In genomic region chr4:154549894-154550790, GRCh38 we compare ENCODE assay signal across 1 cellular context.
A peak's percentile ranks its signal among the peaks of the same experiment; 100 is the strongest.
TF ChIP-seq lines count a peak whose summit lies in the region.

Gene PLRG1 (minus strand): TSS chr4:154550400. CDS start chr4:154550308, 92 bp downstream.

TF ChIP-seq in HEK293, 187 proteins besides CTCF, POLR2A, EP300 and RAD21 (continued from another document and continues in another):
- no peak for TF ChIP-seq ZBTB49 (tag by site-specific recombination; IDR thresholded peaks at IDR 0.05; ENCODE audit: low read depth)
- no peak for TF ChIP-seq ZNF513 (tag by site-specific recombination; IDR thresholded peaks at IDR 0.05)
- no peak for TF ChIP-seq ZNF350 (tag by site-specific recombination; IDR thresholded peaks at IDR 0.05)
- no peak for TF ChIP-seq ZNF19 (tag by site-specific recombination; IDR thresholded peaks at IDR 0.05; ENCODE audit: low read depth)
- TF ChIP-seq ZNF692 (tag by site-specific recombination; IDR thresholded peaks at IDR 0.05): no peak
- TF ChIP-seq ZNF768 (tag by site-specific recombination; IDR thresholded peaks at IDR 0.05): no peak
- no peak for TF ChIP-seq ZNF169 (tag by site-specific recombination; IDR thresholded peaks at IDR 0.05)
- TF ChIP-seq ZNF514 (tag by site-specific recombination; IDR thresholded peaks at IDR 0.05): no peak
- no peak for TF ChIP-seq ZNF555 (tag by site-specific recombination; conservative IDR thresholded peaks at IDR 0.05)
- no peak for TF ChIP-seq ZNF624 (tag by site-specific recombination; IDR thresholded peaks at IDR 0.05)
- no peak for TF ChIP-seq ZNF274 (IDR thresholded peaks at IDR 0.05; ENCODE audit: low read length)
- no peak for TF ChIP-seq ZNF274 (tag by site-specific recombination; IDR thresholded peaks at IDR 0.05; ENCODE audit: borderline replicate concordance)
- TF ChIP-seq ZNF404 (tag by site-specific recombination; IDR thresholded peaks at IDR 0.05): no peak
- no peak for TF ChIP-seq PRDM4 (tag by site-specific recombination; IDR thresholded peaks at IDR 0.05)
- no peak for TF ChIP-seq ZNF530 (tag by site-specific recombination; IDR thresholded peaks at IDR 0.05; ENCODE audit: low read depth)
- no peak for TF ChIP-seq ZBTB44 (tag by site-specific recombination; IDR thresholded peaks at IDR 0.05)
- TF ChIP-seq ZSCAN5A (tag by site-specific recombination; IDR thresholded peaks at IDR 0.05): no peak
- no peak for TF ChIP-seq MZF1 (tag by site-specific recombination; IDR thresholded peaks at IDR 0.05; ENCODE audit: borderline replicate concordance)
- TF ChIP-seq ZBTB1 (tag by site-specific recombination; IDR thresholded peaks at IDR 0.05): no peak
- peak; percentile 12; the same call in 1 of the 2 replicates for TF ChIP-seq TRIM28 (IDR thresholded peaks at IDR 0.05; ENCODE audit: borderline replicate concordance, low read length)
- TF ChIP-seq PRDM1 (tag by site-specific recombination; IDR thresholded peaks at IDR 0.05): no peak
- no peak for TF ChIP-seq ZBTB21 (tag by site-specific recombination; IDR thresholded peaks at IDR 0.05)
- peak; percentile 95 for TF ChIP-seq ZBTB11 (tag by site-specific recombination; conservative IDR thresholded peaks at IDR 0.05; ENCODE audit: low read depth)
- TF ChIP-seq ZNF670 (tag by site-specific recombination; IDR thresholded peaks at IDR 0.05; ENCODE audit: low read depth): no peak
- TF ChIP-seq ZNF433 (tag by site-specific recombination; IDR thresholded peaks at IDR 0.05; ENCODE audit: low read depth): no peak
- no peak for TF ChIP-seq ZNF266 (tag by site-specific recombination; IDR thresholded peaks at IDR 0.05; ENCODE audit: low read depth)
- peak; percentile 39; the same call in 1 of the 2 replicates for TF ChIP-seq SP3 (tag by site-specific recombination; IDR thresholded peaks at IDR 0.05)
- TF ChIP-seq ZNF138 (tag by site-specific recombination; IDR thresholded peaks at IDR 0.05; ENCODE audit: borderline replicate concordance): no peak
- TF ChIP-seq ZFP3 (tag by site-specific recombination; IDR thresholded peaks at IDR 0.05; ENCODE audit: low read depth): no peak
- no peak for TF ChIP-seq FEZF1 (tag by site-specific recombination; IDR thresholded peaks at IDR 0.05)
- peak; percentile 29; the same call in 1 of the 2 replicates for TF ChIP-seq ZXDB (tag by site-specific recombination; IDR thresholded peaks at IDR 0.05)
- TF ChIP-seq ZSCAN30 (tag by site-specific recombination; IDR thresholded peaks at IDR 0.05): no peak
- no peak for TF ChIP-seq KLF7 (tag by site-specific recombination; IDR thresholded peaks at IDR 0.05; ENCODE audit: borderline replicate concordance)
- no peak for TF ChIP-seq ZNF146 (tag by site-specific recombination; IDR thresholded peaks at IDR 0.05)
- TF ChIP-seq KLF9 (tag by site-specific recombination; IDR thresholded peaks at IDR 0.05; ENCODE audit: low read depth): no peak
- 0 out of 2 replicates have a peak, but pooled peaks have one; percentile 35 for TF ChIP-seq SP7 (tag by site-specific recombination; IDR thresholded peaks at IDR 0.05)
- TF ChIP-seq REST (tag by site-specific recombination; IDR thresholded peaks at IDR 0.05): no peak
- no peak for TF ChIP-seq ZBTB26 (tag by site-specific recombination; optimal IDR thresholded peaks at IDR 0.05)
- TF ChIP-seq KLF17 (tag by site-specific recombination; IDR thresholded peaks at IDR 0.05): no peak
